Comparison of ENCODE assay signal across 8 cellular contexts in the genomic region with DNA sequence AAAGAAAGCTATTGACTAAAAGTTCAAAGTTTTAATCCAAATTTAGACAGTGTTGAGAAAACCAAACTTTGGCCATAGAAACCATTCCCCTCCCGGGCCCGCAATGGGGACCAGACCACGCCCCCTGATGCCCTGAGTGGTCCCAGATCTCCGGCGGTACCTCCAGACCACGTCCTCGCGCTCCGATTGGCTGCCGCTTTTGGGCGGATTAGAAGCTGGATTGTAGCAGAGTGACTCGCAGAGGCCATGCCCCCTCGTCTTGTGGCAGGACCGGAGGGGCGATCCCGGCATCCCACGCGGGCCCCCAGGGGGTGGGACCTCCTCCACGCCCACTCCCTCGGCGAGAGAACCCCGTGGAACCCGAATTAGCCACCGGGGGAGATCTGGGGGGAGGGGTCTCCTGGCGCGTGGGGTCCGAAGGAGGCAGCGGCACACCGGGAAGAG.
DNase-seq lines count a peak whose midpoint lies in the region; ATAC-seq lines count a peak whose summit lies in the region.

No MANE protein-coding gene starts in this region.

- DNase-seq in AG08396 (ENCODE audit: low spot score) (peak; percentile 93), NCI-H1930 (lab: John Stamatoyannopoulos, UW) (peak; percentile 91 to 94), islet precursor cell (peak; percentile 98)
- peak; percentile 59 to 66 for DNase-seq in central memory CD8-positive, alpha-beta T cell (ENCODE audit: low spot score in 2 of 2)
- DNase-seq in stimulated activated CD4-positive, alpha-beta T cell treated with anti-CD3 and anti-CD28 coated beads, Interleukin-15, amount 100 ng/mL, for 48 hours (ENCODE audit: low read depth in 2 of 2): peak; percentile 70 to 71

- H3K27me3 Mint-ChIP-seq in central memory CD8-positive, alpha-beta T cell: peaks cover 17% of the 10 kb centered on the region

- no peaks in the 10 kb centered on the region for H3K9me3 Mint-ChIP-seq in central memory CD8-positive, alpha-beta T cell

- peak overlapping the region; percentile 59 for H3K27ac Mint-ChIP-seq in central memory CD8-positive, alpha-beta T cell (ENCODE audit: low read depth)

- peaks cover 4% of the 10 kb centered on the region for H3K36me3 Mint-ChIP-seq in central memory CD8-positive, alpha-beta T cell (ENCODE audit: insufficient read depth)

- H3K4me3 Mint-ChIP-seq in central memory CD8-positive, alpha-beta T cell: peak overlapping the region; percentile 59

- ATAC-seq in GM19438 (IDR thresholded peaks at IDR 0.05; ENCODE audit: low read depth, unreplicated experiment) (peak; percentile 82), HG02970 (IDR thresholded peaks at IDR 0.05; ENCODE audit: low FRiP score, unreplicated experiment) (no peak)
- ATAC-seq in activated CD4-positive, CD25-positive, alpha-beta regulatory T cell treated with anti-CD3 and anti-CD28 coated beads, Interleukin-2, amount 50 U/mL, for 24 hours: peak; percentile 74 to 85
- peak; percentile 82 for ATAC-seq in central memory CD8-positive, alpha-beta T cell (replicated peaks; ENCODE audit: extremely low read depth, poor library complexity, severe bottlenecking)

- H3K4me1 Mint-ChIP-seq in central memory CD8-positive, alpha-beta T cell: peaks cover 23% of the 10 kb centered on the region
